Comparison of ENCODE assay signal across 13 cellular contexts in the genomic region with DNA sequence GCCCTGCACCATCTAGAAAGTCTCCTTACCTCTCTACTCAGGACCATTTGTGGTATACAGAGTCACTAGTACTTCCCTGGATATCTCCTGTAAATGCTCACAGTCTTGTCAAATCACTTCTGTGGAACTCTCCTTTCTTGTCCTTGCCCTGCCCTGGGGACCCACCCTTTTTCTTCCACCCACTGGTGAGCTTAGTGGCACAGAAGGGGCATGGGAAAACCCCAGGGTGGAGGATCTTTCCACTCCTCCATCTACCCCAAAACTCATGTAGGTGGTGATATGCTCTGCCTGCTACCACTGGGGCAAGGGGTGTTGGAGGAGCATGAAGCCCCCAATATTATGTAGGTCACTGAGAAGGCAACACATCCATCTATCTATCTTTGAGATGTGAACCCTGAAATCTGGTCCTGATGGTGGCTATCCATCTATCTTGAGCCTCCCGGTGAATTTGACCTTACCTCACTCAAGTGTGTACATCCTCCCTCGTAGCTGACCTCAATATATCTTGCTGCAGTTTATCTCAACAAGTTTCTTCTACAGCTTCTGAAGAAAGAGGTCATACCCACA. TPM values are rescaled to one million over a fixed set of nuclear protein-coding genes. Genes with fewer than 3 reads are reported as not detected.
DNase-seq lines count a peak whose midpoint lies in the region; ATAC-seq, FAIRE-seq and TF ChIP-seq lines count a peak whose summit lies in the region.
"Had no signal": no experiment of that assay in that cellular context is flagged by ENCODE, and none has a peak within 500 bp of the region (broad histone marks: within the 10 kb centered on the region; RNA-seq: fewer than 3 reads in every experiment).

No MANE protein-coding gene starts in this region.

- TF ChIP-seq POLR2A in GM12891 (IDR thresholded peaks at IDR 0.05; ENCODE audit: low read depth, low read length) (0 out of 2 replicates have a peak, but pooled peaks have one; percentile 19), GM12878 (IDR thresholded peaks at IDR 0.05; ENCODE audit: low read depth, low read length) (no peak), ovary (IDR thresholded peaks at IDR 0.05) (no peak), gastrocnemius medialis (IDR thresholded peaks at IDR 0.05) (no peak)

- H3K4me1 Mint-ChIP-seq in activated CD4-positive, alpha-beta T cell treated with anti-CD3 and anti-CD28 coated beads, Interleukin-2, amount 10 ng/mL, durations not matched to agents 24 days and 14 days: peaks cover 64% of the 10 kb centered on the region

- in situ Hi-C loops in GM12878 (cut with MboI): no loop called here
- in situ Hi-C loops in gastrocnemius medialis (cut with MboI; ENCODE audit: low sequenced_read_pairs in 4 of 4): no loop called here

- H3K4me3 ChIP-seq in GM12878 (peak overlapping the region; percentile 80), ovary (no peak overlapping the region), gastrocnemius medialis (no peak overlapping the region)

- TF ChIP-seq EP300 in GM12878 (IDR thresholded peaks at IDR 0.05; ENCODE audit: borderline replicate concordance in 1 of 2, control insufficient read depth in 1 of 2, low read depth in 2 of 2, low read length in 2 of 2) (no peak), ovary (IDR thresholded peaks at IDR 0.05) (no peak)

- H3K9me3 ChIP-seq in GM12878 (replicated peaks; ENCODE audit: control insufficient read depth, insufficient read depth, low read length): no peaks in the 10 kb centered on the region; the same call in 2 of the 3 replicates
- H3K9me3 ChIP-seq in ovary: no peaks in the 10 kb centered on the region
- H3K9me3 ChIP-seq in gastrocnemius medialis: no peaks in the 10 kb centered on the region

- peak; percentile 84 for FAIRE-seq in GM12891 (lab: Jason Lieb, UNC)
- no peak for FAIRE-seq in GM12878 (lab: Jason Lieb, UNC)

- POLR2A ChIA-PET in GM12878 (lab: Charles Lee): interaction anchor here (1.0 to 2.6 kb wide), 4 partner anchors 8 to 25 kb away, joined by 3 to 12 read pairs (median 6); no protein-coding TSS in a partner anchor

- peak overlapping the region; percentile 86 for H3K4me3 Mint-ChIP-seq in activated CD4-positive, alpha-beta T cell treated with anti-CD3 and anti-CD28 coated beads, Interleukin-2, amount 10 ng/mL, durations not matched to agents 24 days and 14 days
- H3K4me3 Mint-ChIP-seq: mesothelial cell of epicardium had no signal

- peak overlapping the region; percentile 60 for H3K9ac ChIP-seq in GM12878 (ENCODE audit: control insufficient read depth, insufficient read depth, low read length)

- no peaks in the 10 kb centered on the region for H3K27me3 Mint-ChIP-seq in activated CD4-positive, alpha-beta T cell treated with anti-CD3 and anti-CD28 coated beads, Interleukin-2, amount 10 ng/mL, durations not matched to agents 24 days and 14 days

- TF ChIP-seq CTCF in GM12878 (IDR thresholded peaks at IDR 0.05 in 2 of 3, conservative IDR thresholded peaks at IDR 0.05 in 1 of 3; ENCODE audit: control insufficient read depth in 2 of 3, extremely low read depth in 1 of 3, insufficient read depth in 1 of 3, low read depth in 3 of 3, low read length in 3 of 3) (no peak), ovary (IDR thresholded peaks at IDR 0.05) (no peak), gastrocnemius medialis (IDR thresholded peaks at IDR 0.05 in 4 of 5, conservative IDR thresholded peaks at IDR 0.05 in 1 of 5) (no peak)

- no TSS peak for BruUV-seq in GM12878 (replicated peaks; lab: Mats Ljungman, UMichigan)

- WGBS in GM12878 (ENCODE audit: insufficient coverage, insufficient replicate concordance, low lambda C conversion rate, missing lambda C conversion rate): 22% methylated on average over 2 of the region's 2 CpGs
- WGBS in ovary, 3 donors: 78 to 89% (median 85%) methylated on average over 2 of the region's 2 CpGs

- H3K79me2 ChIP-seq in GM12878 (ENCODE audit: control insufficient read depth, insufficient read depth, low read length): peaks cover 16% of the 10 kb centered on the region

- DNase-seq in GM12891 (ENCODE audit: insufficient read length, low spot score) (no peak), GM12878 (ENCODE audit: low read depth, low spot score) (no peak), mucosa of gallbladder (ENCODE audit: low spot score) (no peak), ovary (no peak), NCI-H2227 (lab: John Stamatoyannopoulos, UW; ENCODE audit: unreplicated experiment) (no peak), gastrocnemius medialis (no peak)
- DNase-seq in activated CD4-positive, alpha-beta T cell treated with anti-CD3 and anti-CD28 coated beads, Interleukin-2, amount 10 ng/mL, durations not matched to agents 24 days and 14 days: peak; percentile 76
- DNase-seq in stimulated activated CD8-positive, alpha-beta memory T cell treated with anti-CD3 and anti-CD28 coated beads, Interleukin-12 subunit alpha, Interleukin-12 subunit beta, amount 100 ng/mL, for 1 hour (ENCODE audit: low read depth): peak; percentile 25
- DNase-seq: anterior cingulate cortex, Calu3 had no signal

- peaks cover 16% of the 10 kb centered on the region for H3K4me1 ChIP-seq in GM12878 (ENCODE audit: control insufficient read depth, insufficient read depth, low read length)
- H3K4me1 ChIP-seq in ovary (ENCODE audit: insufficient read depth): peaks cover 2% of the 10 kb centered on the region
- H3K4me1 ChIP-seq in gastrocnemius medialis: no peaks in the 10 kb centered on the region

- RAD21 ChIA-PET in GM12878 (lab: Charles Lee; ENCODE audit: unreplicated experiment): interaction anchor here (0.9 to 5.5 kb wide), 4 partner anchors 9 to 85 kb away, joined by 4 to 50 read pairs (median 19); no protein-coding TSS in a partner anchor

- no peak for TF ChIP-seq RAD21 in GM12878 (IDR thresholded peaks at IDR 0.05; ENCODE audit: insufficient read depth, low read depth, low read length)

- H3K27me3 ChIP-seq in GM12878 (replicated peaks in 1 of 2; ENCODE audit: control insufficient read depth in 2 of 2, insufficient read depth in 2 of 2, low read length in 1 of 2) (no peaks in the 10 kb centered on the region), ovary (no peaks in the 10 kb centered on the region), gastrocnemius medialis (no peaks in the 10 kb centered on the region)

- intact Hi-C loops in activated CD4-positive, alpha-beta T cell treated with anti-CD3 and anti-CD28 coated beads, Interleukin-2, amount 10 ng/mL, durations not matched to agents 24 days and 14 days (cut with micrococcal nuclease): loop anchor here (1.0 to 10.0 kb wide), 6 partner anchors 8 to 941 kb away; a partner anchor contains a TSS
- intact Hi-C loops in GM12878 (cut with micrococcal nuclease; ENCODE audit: unreplicated experiment) (loop anchor here (2.0 kb wide), 1 partner anchor 25 kb away; no protein-coding TSS in a partner anchor), ovary (cut with DNase I) (no loop called here), gastrocnemius medialis (cut with DNase I; ENCODE audit: low total_unique reads) (no loop called here)

- peaks cover 55% of the 10 kb centered on the region for H3K36me3 Mint-ChIP-seq in activated CD4-positive, alpha-beta T cell treated with anti-CD3 and anti-CD28 coated beads, Interleukin-2, amount 10 ng/mL, durations not matched to agents 24 days and 14 days (ENCODE audit: low read depth)
- H3K36me3 Mint-ChIP-seq: mesothelial cell of epicardium had no signal

- SMC1A ChIA-PET in GM12878 (lab: Charles Lee; ENCODE audit: uncharacterized antibody, unreplicated experiment): interaction anchor here (0.9 to 4.7 kb wide), 7 partner anchors 9 to 235 kb away, joined by 3 to 35 read pairs (median 4); no protein-coding TSS in a partner anchor

- H3K27ac Mint-ChIP-seq in activated CD4-positive, alpha-beta T cell treated with anti-CD3 and anti-CD28 coated beads, Interleukin-2, amount 10 ng/mL, durations not matched to agents 24 days and 14 days: peak overlapping the region; percentile 97
- H3K27ac Mint-ChIP-seq: mesothelial cell of epicardium had no signal

- peak overlapping the region; percentile 94 for H3K27ac ChIP-seq in GM12878 (ENCODE audit: control insufficient read depth, insufficient read depth)
- H3K27ac ChIP-seq in ovary: no peak overlapping the region
- H3K27ac ChIP-seq in gastrocnemius medialis: no peak overlapping the region

- H3K36me3 ChIP-seq in GM12878 (ENCODE audit: control insufficient read depth in 2 of 2, insufficient read depth in 2 of 2, low read length in 1 of 2) (peaks cover 0 to 5% of the 10 kb centered on the region in 2 experiments; a peak in 2 of 4 replicates), ovary (no peaks in the 10 kb centered on the region), gastrocnemius medialis (no peaks in the 10 kb centered on the region)

- CTCF ChIA-PET in GM12878 (lab: Yijun Ruan, JAX): interaction anchor here (1.6 to 4.8 kb wide), 5 partner anchors 9 to 88 kb away, joined by 6 to 50 read pairs (median 39); no protein-coding TSS in a partner anchor

- peak; percentile 9 for ATAC-seq in GM12878
- ATAC-seq in gastrocnemius medialis: no peak
- ATAC-seq: sciatic nerve had no signal

- peak overlapping the region; percentile 64 for H3K4me2 ChIP-seq in GM12878 (ENCODE audit: control insufficient read depth, insufficient read depth)

- no peak overlapping the region; the same call in 1 of the 2 replicates for H2AFZ ChIP-seq in GM12878 (ENCODE audit: control insufficient read depth, low read depth, low read length)

- no peaks in the 10 kb centered on the region for H3K9me3 Mint-ChIP-seq in activated CD4-positive, alpha-beta T cell treated with anti-CD3 and anti-CD28 coated beads, Interleukin-2, amount 10 ng/mL, durations not matched to agents 24 days and 14 days
- H3K9me3 Mint-ChIP-seq: mesothelial cell of epicardium had no signal

- H4K20me1 ChIP-seq in GM12878 (ENCODE audit: control insufficient read depth, insufficient read depth): no peaks in the 10 kb centered on the region

RNA-seq across cellular contexts. Expression of a gene that starts 0.9 kb away (rescaled TPM):
- 55.2 TPM for polyA plus RNA-seq in GM12891 (2012; ENCODE audit: low read depth, missing spikeins)
- total RNA-seq in activated CD4-positive, alpha-beta T cell treated with anti-CD3 and anti-CD28 coated beads, Interleukin-2, amount 10 ng/mL, durations not matched to agents 24 days and 14 days: 164 and 168 TPM in 2 replicates
- 114 and 127 TPM in 2 replicates for total RNA-seq in GM12878 (2013; cell fraction: nucleolus; rRNA removed)
- 23.4 and 23.7 TPM in 2 replicates for total RNA-seq in GM12878 (2014; rRNA removed)
- total RNA-seq in GM12878 (2014; rRNA removed; fragmentation: Illumina TruSeq; extraction: Trizol): 32.6 and 35.3 TPM in 2 replicates
- 34.4 and 37.5 TPM in 2 replicates for total RNA-seq in GM12878 (2021)
- 29.9 TPM for polyA plus RNA-seq in GM12878 (2011; ENCODE audit: low read depth)
- polyA plus RNA-seq in GM12878 (2011; rRNA removed): 19.6 and 37.5 TPM in 2 replicates
- polyA plus RNA-seq in GM12878 (2011; cell fraction: cytosol; rRNA removed): 34.9 and 47.4 TPM in 2 replicates
- 72.2 and 91.4 TPM in 2 replicates for polyA plus RNA-seq in GM12878 (2011; cell fraction: nucleus; rRNA removed)
- polyA plus RNA-seq in GM12878 (2012): 27.3 and 34.0 TPM in 2 replicates
- polyA plus RNA-seq in GM12878 (2014; fragmentation: Illumina TruSeq; extraction: Trizol): 56.2 and 61.2 TPM in 2 replicates
- polyA plus RNA-seq in GM12878 (2014; fragmentation: Nextera tagmentation; extraction: Ambion mirVana): 10 to 100 TPM; 13.8 to 16.1 TPM
- polyA plus RNA-seq in GM12878 (2014; rRNA removed): 23.6 and 26.1 TPM in 2 replicates
- polyA plus RNA-seq in GM12878 (2016; fragmentation: Nextera tagmentation; extraction: Ambion mirVana): 10 to 100 TPM; 19.8 to 24.2 TPM
- polyA minus RNA-seq in GM12878 (2011; rRNA and poly(A)+ RNA removed): 38.0 and 46.9 TPM in 2 replicates
- 28.4 and 28.9 TPM in 2 replicates for polyA minus RNA-seq in GM12878 (2011; cell fraction: cytosol; rRNA and poly(A)+ RNA removed)
- polyA minus RNA-seq in GM12878 (2011; cell fraction: nucleus; rRNA and poly(A)+ RNA removed): 38.7 and 50.2 TPM in 2 replicates
- total RNA-seq in mucosa of gallbladder: 4.1 TPM
- 1 to 10 TPM; 1.3 to 3.5 (median 3.1) TPM for total RNA-seq in ovary
- 1 to 10 TPM; 3.4 to 5.9 TPM for polyA plus RNA-seq in ovary
- total RNA-seq in gastrocnemius medialis: 1 to 10 TPM in 1 of 4 donors, under 1 TPM in 1, not detected in 2; 0.94 to 1.1 TPM
- total RNA-seq: Calu3 had no signal

RNA-seq across cellular contexts. Expression of a gene that starts 36.2 kb away (rescaled TPM):
- polyA plus RNA-seq in GM12891 (2012; ENCODE audit: low read depth, missing spikeins): not detected
- total RNA-seq in activated CD4-positive, alpha-beta T cell treated with anti-CD3 and anti-CD28 coated beads, Interleukin-2, amount 10 ng/mL, durations not matched to agents 24 days and 14 days: not detected in 2 replicates
- total RNA-seq in GM12878 (2013; cell fraction: nucleolus; rRNA removed): not detected in 2 replicates
- total RNA-seq in GM12878 (2014; rRNA removed) (not detected in 2 replicates), GM12878 (2014; rRNA removed; fragmentation: Illumina TruSeq; extraction: Trizol) (not detected in 2 replicates), GM12878 (2021) (not detected in 2 replicates), mucosa of gallbladder (not detected), ovary (not detected), gastrocnemius medialis (not detected)
- polyA plus RNA-seq in GM12878 (2011; ENCODE audit: low read depth): not detected
- polyA plus RNA-seq in GM12878 (2011; rRNA removed) (not detected in 2 replicates), GM12878 (2014; fragmentation: Illumina TruSeq; extraction: Trizol) (not detected in 2 replicates), GM12878 (2014; fragmentation: Nextera tagmentation; extraction: Ambion mirVana) (not detected), GM12878 (2014; rRNA removed) (not detected in 2 replicates), GM12878 (2016; fragmentation: Nextera tagmentation; extraction: Ambion mirVana) (under 1 TPM in 1 of 2 experiments, not detected in 1; 0.06 TPM), ovary (not detected)
- not detected in 2 replicates for polyA plus RNA-seq in GM12878 (2011; cell fraction: cytosol; rRNA removed)
- not detected in 2 replicates for polyA plus RNA-seq in GM12878 (2011; cell fraction: nucleus; rRNA removed)
- not detected in 2 replicates for polyA plus RNA-seq in GM12878 (2012)
- polyA minus RNA-seq in GM12878 (2011; rRNA and poly(A)+ RNA removed): not detected in 2 replicates
- not detected in 2 replicates for polyA minus RNA-seq in GM12878 (2011; cell fraction: cytosol; rRNA and poly(A)+ RNA removed)
- polyA minus RNA-seq in GM12878 (2011; cell fraction: nucleus; rRNA and poly(A)+ RNA removed): not detected in 2 replicates
- total RNA-seq: Calu3, mesothelial cell of epicardium, sciatic nerve, subcutaneous adipose tissue had no signal

Comparison
In these comparisons a context has a peak if more than half of its experiments do, and no peak if none do; other contexts are left out.
1. DNase-seq: peak in activated CD4-positive, alpha-beta T cell treated with anti-CD3 and anti-CD28 coated beads, Interleukin-2, amount 10 ng/mL, durations not matched to agents 24 days and 14 days (single experiment) and stimulated activated CD8-positive, alpha-beta memory T cell treated with anti-CD3 and anti-CD28 coated beads, Interleukin-12 subunit alpha, Interleukin-12 subunit beta, amount 100 ng/mL, for 1 hour (single experiment); none in GM12891 (single experiment), GM12878 (single experiment), mucosa of gallbladder (single experiment), ovary (0 of 5), NCI-H2227 (single experiment) and gastrocnemius medialis (0 of 2).
2. intact Hi-C loops: an anchor here in activated CD4-positive, alpha-beta T cell treated with anti-CD3 and anti-CD28 coated beads, Interleukin-2, amount 10 ng/mL, durations not matched to agents 24 days and 14 days (1.0 to 10.0 kb wide) and GM12878 (2.0 kb wide); none called in ovary and gastrocnemius medialis.